10 cellular contexts compared by ENCODE assay signal in the genomic region with DNA sequence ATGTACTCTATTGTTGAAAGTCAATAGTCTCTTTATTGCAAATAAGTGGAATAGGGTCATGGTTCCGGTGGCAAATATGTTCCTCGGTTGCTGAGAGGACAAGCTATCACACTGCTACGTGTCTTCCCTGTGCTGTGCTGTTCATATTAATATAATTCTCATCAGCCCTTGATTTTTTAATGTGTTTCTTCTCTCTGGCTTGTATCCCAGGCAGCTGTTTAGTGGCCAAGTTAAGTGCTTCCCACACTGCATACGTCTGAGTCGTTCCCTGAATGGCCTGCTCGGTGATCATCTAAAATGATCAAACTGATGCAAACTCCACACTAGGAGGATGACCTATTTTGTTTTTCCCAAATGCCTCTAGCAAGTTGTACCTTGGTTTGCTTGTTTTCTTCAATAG.
DNase-seq lines count a peak whose midpoint lies in the region; ATAC-seq and TF ChIP-seq lines count a peak whose summit lies in the region.
"Had no signal": no experiment of that assay in that cellular context is flagged by ENCODE, and none has a peak within 500 bp of the region (broad histone marks: within the 10 kb centered on the region; RNA-seq: fewer than 3 reads in every experiment).

No MANE protein-coding gene starts in this region.

- no peak overlapping the region for H3K4me3 Mint-ChIP-seq in nephron progenitor cell

- H3K4me1 Mint-ChIP-seq in nephron progenitor cell, result no peaks in the 10 kb centered on the region

- peak; percentile 19 for DNase-seq in NCI-H748 (lab: John Stamatoyannopoulos, UW; ENCODE audit: unreplicated experiment)
- DNase-seq in NCI-H748 treated with DMSO at 0.1 percent for 48 hours (lab: John Stamatoyannopoulos, UW), result no peak
- peak; percentile 81 for DNase-seq in NCI-H1105 treated with DMSO at 0.1 percent for 48 hours (lab: John Stamatoyannopoulos, UW)
- peak; percentile 11 for DNase-seq in globus pallidus (ENCODE audit: low spot score)
- no peak for DNase-seq in nephron progenitor cell
- DNase-seq in NCI-H524 (lab: John Stamatoyannopoulos, UW), result no peak
- DNase-seq in NCI-H82 (lab: John Stamatoyannopoulos, UW), result no peak
- DNase-seq: COR-L47, Kasumi-1 had no signal

- H3K27me3 Mint-ChIP-seq in nephron progenitor cell (ENCODE audit: low read depth, poor library complexity), result no peaks in the 10 kb centered on the region

- peaks cover 58% of the 10 kb centered on the region for H3K36me3 Mint-ChIP-seq in nephron progenitor cell (ENCODE audit: low read depth)

- peak overlapping the region; percentile 53 for H3K27ac Mint-ChIP-seq in nephron progenitor cell

- peaks cover under 1% of the 10 kb centered on the region for H3K9me3 Mint-ChIP-seq in nephron progenitor cell

- no peak for ATAC-seq in HG02981 (IDR thresholded peaks at IDR 0.05; ENCODE audit: unreplicated experiment)

- TF ChIP-seq CTCF in nephron progenitor cell (IDR thresholded peaks at IDR 0.05), result no peak

Comparison
In these comparisons a context has a peak if more than half of its experiments do, and no peak if none do; other contexts are left out.
1. DNase-seq: peak in NCI-H748 (single experiment), NCI-H1105 treated with DMSO at 0.1 percent for 48 hours (single experiment) and globus pallidus (single experiment); none in NCI-H748 treated with DMSO at 0.1 percent for 48 hours (single experiment), nephron progenitor cell (single experiment), NCI-H524 (0 of 2) and NCI-H82 (single experiment).